In genomic region chr11:126344291-126344970, GRCh38 we compare ENCODE assay signal across 20 cellular contexts. TPM values are rescaled to one million over a fixed set of nuclear protein-coding genes. Genes with fewer than 3 reads are reported as not detected.
DNase-seq lines count a peak whose midpoint lies in the region; ATAC-seq lines count a peak whose summit lies in the region.
"Had no signal": no experiment of that assay in that cellular context is flagged by ENCODE, and none has a peak within 500 bp of the region (broad histone marks: within the 10 kb centered on the region; RNA-seq: fewer than 3 reads in every experiment).

No MANE protein-coding gene starts in this region.

- no peak overlapping the region for H2BK15ac ChIP-seq in mesendoderm (replicated peaks; ENCODE audit: low read depth)

- no CpG with 5 or more reads among the region's 7 CpGs for WGBS in mesendoderm (ENCODE audit: extremely low coverage, insufficient coverage, low lambda C conversion rate)

- H2AK5ac ChIP-seq in mesendoderm (ENCODE audit: low read length) = no peak overlapping the region

- H4K8ac ChIP-seq in mesendoderm (ENCODE audit: low read depth, low read length) = no peak overlapping the region

- no peak for DNase-seq in activated T-cell treated with anti-CD3 and anti-CD28 coated beads, Interleukin-2, amount 50 U/mL, for 24 hours
- no peak for DNase-seq in activated T-cell treated with anti-CD3 and anti-CD28 coated beads, Interleukin-2, amount 50 U/mL, for 1 hour
- no peak for DNase-seq in activated T-helper 2 cell treated with anti-CD3 and anti-CD28 coated beads, Interferon-gamma antibody, Interleukin-2, Interleukin-4, amounts not matched to agents 10 μg/mL and 5 μg/mL and 100 μg/mL, durations not matched to agents 14 hours and 24 hours and 36 hours (ENCODE audit: low spot score)
- DNase-seq in mesendoderm (no peak), DMS 273 (lab: John Stamatoyannopoulos, UW; ENCODE audit: unreplicated experiment) (no peak)
- DNase-seq: activated naive CD4-positive, alpha-beta T cell treated with anti-CD3 and anti-CD28 coated beads, Interleukin-2, amount 10 ng/mL, durations not matched to agents 7 days and 5 days; cerebellar nuclear complex; head of caudate nucleus; midbrain; NCI-H1417 treated with DMSO at 0.1 percent for 48 hours; SHP77 treated with DMSO at 0.1 percent for 48 hours; stimulated activated CD4-positive, alpha-beta T cell treated with anti-CD3 and anti-CD28 coated beads, Interleukin-4, amount 100 ng/mL, for 24 hours; WERI-Rb-1 had no signal

- no peak overlapping the region for H3K4ac ChIP-seq in mesendoderm (ENCODE audit: low read depth, low read length)

- no peak overlapping the region for H3K27ac ChIP-seq in mesendoderm (ENCODE audit: low read depth, low read length)
- peak overlapping the region; percentile 73 for H3K27ac ChIP-seq in temporal lobe (ENCODE audit: low read depth, low read length)

- H3K4me3 Mint-ChIP-seq in activated T-cell treated with anti-CD3 and anti-CD28 coated beads, Interleukin-2, amount 50 U/mL, for 24 hours = no peak overlapping the region
- no peak overlapping the region for H3K4me3 Mint-ChIP-seq in activated T-helper 2 cell treated with anti-CD3 and anti-CD28 coated beads, Interferon-gamma antibody, Interleukin-2, Interleukin-4, amounts not matched to agents 10 μg/mL and 5 μg/mL and 100 μg/mL, durations not matched to agents 14 hours and 24 hours and 36 hours (ENCODE audit: low read depth)
- H3K4me3 Mint-ChIP-seq: activated naive CD4-positive, alpha-beta T cell treated with anti-CD3 and anti-CD28 coated beads, Interleukin-2, amount 10 ng/mL, durations not matched to agents 7 days and 5 days had no signal

- H3K9ac ChIP-seq in mesendoderm (ENCODE audit: low read length) = no peak overlapping the region

- no peaks in the 10 kb centered on the region for H3K9me3 Mint-ChIP-seq in activated T-cell treated with anti-CD3 and anti-CD28 coated beads, Interleukin-2, amount 50 U/mL, for 24 hours
- H3K9me3 Mint-ChIP-seq in activated T-helper 2 cell treated with anti-CD3 and anti-CD28 coated beads, Interferon-gamma antibody, Interleukin-2, Interleukin-4, amounts not matched to agents 10 μg/mL and 5 μg/mL and 100 μg/mL, durations not matched to agents 14 hours and 24 hours and 36 hours = no peaks in the 10 kb centered on the region
- H3K9me3 Mint-ChIP-seq: activated naive CD4-positive, alpha-beta T cell treated with anti-CD3 and anti-CD28 coated beads, Interleukin-2, amount 10 ng/mL, durations not matched to agents 7 days and 5 days had no signal

- H3K56ac ChIP-seq in mesendoderm (ENCODE audit: low read length) = peak overlapping the region; percentile 87

- no peaks in the 10 kb centered on the region for H3K36me3 ChIP-seq in mesendoderm (ENCODE audit: control insufficient read depth, insufficient read depth, low read length)
- H3K36me3 ChIP-seq: WERI-Rb-1 had no signal

- H3K36me3 Mint-ChIP-seq in activated T-cell treated with anti-CD3 and anti-CD28 coated beads, Interleukin-2, amount 50 U/mL, for 24 hours (ENCODE audit: low read depth) = peaks cover 82% of the 10 kb centered on the region
- H3K36me3 Mint-ChIP-seq in activated T-helper 2 cell treated with anti-CD3 and anti-CD28 coated beads, Interferon-gamma antibody, Interleukin-2, Interleukin-4, amounts not matched to agents 10 μg/mL and 5 μg/mL and 100 μg/mL, durations not matched to agents 14 hours and 24 hours and 36 hours (ENCODE audit: low read depth) = peaks cover 58% of the 10 kb centered on the region

- H3K23ac ChIP-seq in mesendoderm (ENCODE audit: low read length) = no peak overlapping the region

- peaks cover 29% of the 10 kb centered on the region for H3K4me1 ChIP-seq in mesendoderm (ENCODE audit: control insufficient read depth, low read depth, low read length)

- H3K27me3 ChIP-seq in mesendoderm (ENCODE audit: insufficient read depth, low read length, poor library complexity) = no peaks in the 10 kb centered on the region
- H3K27me3 ChIP-seq: ascending aorta; BLaER1 treated with 17β-estradiol and CSF1 and Interleukin-3, amounts not matched to agents 10 nM and 100 nM had no signal

- H3K79me1 ChIP-seq in mesendoderm (ENCODE audit: low read length) = peaks cover 7% of the 10 kb centered on the region

- no peak overlapping the region for H2BK5ac ChIP-seq in mesendoderm (ENCODE audit: low read length)

- no peaks in the 10 kb centered on the region for H3K27me3 Mint-ChIP-seq in activated T-cell treated with anti-CD3 and anti-CD28 coated beads, Interleukin-2, amount 50 U/mL, for 24 hours
- no peaks in the 10 kb centered on the region for H3K27me3 Mint-ChIP-seq in activated T-helper 2 cell treated with anti-CD3 and anti-CD28 coated beads, Interferon-gamma antibody, Interleukin-2, Interleukin-4, amounts not matched to agents 10 μg/mL and 5 μg/mL and 100 μg/mL, durations not matched to agents 14 hours and 24 hours and 36 hours (ENCODE audit: low read depth)
- H3K27me3 Mint-ChIP-seq: activated naive CD4-positive, alpha-beta T cell treated with anti-CD3 and anti-CD28 coated beads, Interleukin-2, amount 10 ng/mL, durations not matched to agents 7 days and 5 days had no signal

- H3K4me3 ChIP-seq in mesendoderm (ENCODE audit: low read length) = no peak overlapping the region
- H3K4me3 ChIP-seq: A549; ascending aorta; BLaER1 treated with 17β-estradiol and CSF1 and Interleukin-3, amounts not matched to agents 10 nM and 100 nM had no signal

- ATAC-seq in GM19351 (IDR thresholded peaks at IDR 0.05; ENCODE audit: unreplicated experiment) = no peak
- ATAC-seq in GM18520 (IDR thresholded peaks at IDR 0.05; ENCODE audit: unreplicated experiment) = no peak
- ATAC-seq: A549, left lobe of liver had no signal

- no peak overlapping the region for H3K4me2 ChIP-seq in mesendoderm (ENCODE audit: low read length)
- H3K4me2 ChIP-seq: A549 had no signal

- no peak overlapping the region for H3K18ac ChIP-seq in mesendoderm (ENCODE audit: low read length)

- intact Hi-C loops in activated T-helper 2 cell treated with anti-CD3 and anti-CD28 coated beads, Interferon-gamma antibody, Interleukin-2, Interleukin-4, amounts not matched to agents 10 μg/mL and 5 μg/mL and 100 μg/mL, durations not matched to agents 14 hours and 24 hours and 36 hours (cut with micrococcal nuclease) = no loop called here

- H3K79me2 ChIP-seq in mesendoderm (ENCODE audit: control insufficient read depth, insufficient read depth, low read length) = no peaks in the 10 kb centered on the region

- H3K27ac Mint-ChIP-seq in activated T-cell treated with anti-CD3 and anti-CD28 coated beads, Interleukin-2, amount 50 U/mL, for 24 hours = peak overlapping the region; percentile 14
- H3K27ac Mint-ChIP-seq in activated T-helper 2 cell treated with anti-CD3 and anti-CD28 coated beads, Interferon-gamma antibody, Interleukin-2, Interleukin-4, amounts not matched to agents 10 μg/mL and 5 μg/mL and 100 μg/mL, durations not matched to agents 14 hours and 24 hours and 36 hours = peak overlapping the region; percentile 28

- peaks cover 32% of the 10 kb centered on the region for H3K4me1 Mint-ChIP-seq in activated T-cell treated with anti-CD3 and anti-CD28 coated beads, Interleukin-2, amount 50 U/mL, for 24 hours (ENCODE audit: low read depth)
- peaks cover 37% of the 10 kb centered on the region for H3K4me1 Mint-ChIP-seq in activated T-helper 2 cell treated with anti-CD3 and anti-CD28 coated beads, Interferon-gamma antibody, Interleukin-2, Interleukin-4, amounts not matched to agents 10 μg/mL and 5 μg/mL and 100 μg/mL, durations not matched to agents 14 hours and 24 hours and 36 hours (ENCODE audit: low read depth)

- no peak overlapping the region for H2BK120ac ChIP-seq in mesendoderm (ENCODE audit: low read depth, low read length)

- no peak overlapping the region for H4K5ac ChIP-seq in mesendoderm (ENCODE audit: low read length)

RNA-seq across cellular contexts. Expression of gene ST3GAL4, which starts 11.1 kb away (rescaled TPM):
- total RNA-seq in activated T-helper 2 cell treated with anti-CD3 and anti-CD28 coated beads, Interferon-gamma antibody, Interleukin-2, Interleukin-4, amounts not matched to agents 10 μg/mL and 5 μg/mL and 100 μg/mL, durations not matched to agents 14 hours and 24 hours and 36 hours = 12.4 and 14.4 TPM in 2 replicates
- polyA plus RNA-seq in mesendoderm (2013, experiment 1 of 2) = 8.4 TPM
- 8.7 TPM for polyA plus RNA-seq in mesendoderm (2013, experiment 2 of 2)
- 9.1 TPM for total RNA-seq in temporal lobe

RNA-seq across cellular contexts. Expression of gene DCPS, which starts 40.6 kb away (rescaled TPM):
- 39.8 and 42.1 TPM in 2 replicates for total RNA-seq in activated T-helper 2 cell treated with anti-CD3 and anti-CD28 coated beads, Interferon-gamma antibody, Interleukin-2, Interleukin-4, amounts not matched to agents 10 μg/mL and 5 μg/mL and 100 μg/mL, durations not matched to agents 14 hours and 24 hours and 36 hours
- 20.0 TPM for polyA plus RNA-seq in mesendoderm (2013, experiment 1 of 2)
- 20.1 TPM for polyA plus RNA-seq in mesendoderm (2013, experiment 2 of 2)
- 3.0 TPM for total RNA-seq in temporal lobe

Comparison
In these comparisons a context has a peak if more than half of its experiments do, and no peak if none do; other contexts are left out.
1. RNA of gene DCPS, which starts 40.6 kb away (total RNA-seq): 39.8 to 42.1 TPM in activated T-helper 2 cell treated with anti-CD3 and anti-CD28 coated beads, Interferon-gamma antibody, Interleukin-2, Interleukin-4, amounts not matched to agents 10 μg/mL and 5 μg/mL and 100 μg/mL, durations not matched to agents 14 hours and 24 hours and 36 hours; 3.0 TPM in temporal lobe (single experiment); every median in the first group is over 10 times any median in the second.